9 cellular contexts compared by ENCODE assay signal in the genomic region with DNA sequence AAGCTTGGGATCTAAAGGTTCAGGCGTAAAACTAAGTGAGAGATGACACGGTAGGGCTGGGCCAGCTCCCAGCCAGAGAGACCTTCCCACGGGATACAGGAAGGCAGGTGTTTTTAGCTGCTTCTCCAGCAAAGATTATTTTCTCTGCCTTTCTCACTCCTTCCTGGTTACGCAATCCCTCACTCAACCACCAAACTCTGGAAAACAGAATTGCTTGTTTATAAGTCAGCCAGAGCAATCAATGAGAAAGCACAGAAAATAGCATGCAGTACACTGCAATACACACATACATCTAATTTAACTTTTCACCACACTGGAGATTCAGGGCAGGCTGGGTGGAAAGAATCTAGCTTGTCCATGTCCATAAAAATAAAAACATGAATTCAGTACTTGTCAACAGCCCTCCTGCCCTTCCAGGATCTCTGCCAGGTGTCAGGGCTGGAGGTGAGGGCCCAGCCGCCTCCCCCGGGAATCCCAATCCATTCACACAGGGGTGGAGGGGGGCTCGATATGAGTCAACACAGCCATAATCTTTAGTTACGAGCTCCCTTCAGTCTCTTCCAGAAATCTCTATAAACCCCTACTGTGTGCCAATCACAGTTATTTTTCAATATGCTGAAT. TPM values are rescaled to one million over a fixed set of nuclear protein-coding genes. Genes with fewer than 3 reads are reported as not detected.
DNase-seq lines count a peak whose midpoint lies in the region; ATAC-seq and TF ChIP-seq lines count a peak whose summit lies in the region.
"Had no signal": no experiment of that assay in that cellular context is flagged by ENCODE, and none has a peak within 500 bp of the region (broad histone marks: within the 10 kb centered on the region; RNA-seq: fewer than 3 reads in every experiment).

No MANE protein-coding gene starts in this region.

- DNase-seq in NCI-H345 (lab: John Stamatoyannopoulos, UW) (peak; percentile 57), NCI-H345 treated with DMSO at 0.1 percent for 48 hours (lab: John Stamatoyannopoulos, UW; ENCODE audit: unreplicated experiment) (no peak), SW480 (ENCODE audit: low spot score) (peak; percentile 84), right cardiac atrium (peak in 2 of 3 donors; percentile 29 to 69), thyroid gland (peak; percentile 29 to 53), NCI-H524 treated with DMSO at 0.1 percent for 48 hours (lab: John Stamatoyannopoulos, UW) (no peak)
- DNase-seq in activated naive CD4-positive, alpha-beta T cell (lab: John Stamatoyannopoulos, UW), result no peak
- DNase-seq: foreskin melanocyte had no signal

- H3K4me1 ChIP-seq in right cardiac atrium (ENCODE audit: control insufficient read depth, insufficient read depth, low read length) (no peaks in the 10 kb centered on the region), thyroid gland (peaks cover 12 to 19% of the 10 kb centered on the region in 2 donors)

- WGBS in right cardiac atrium, result 65% methylated on average over 8 of the region's 8 CpGs
- WGBS in thyroid gland, 2 donors, result 35 to 43% methylated on average over 8 of the region's 8 CpGs

- H3K27ac ChIP-seq in right cardiac atrium (ENCODE audit: low read length) (no peak overlapping the region), thyroid gland (peak overlapping the region; percentile 56 to 73 (median 72))

- no peak for TF ChIP-seq CTCF in thyroid gland (IDR thresholded peaks at IDR 0.05)

- H3K4me3 ChIP-seq in right cardiac atrium (ENCODE audit: low read length), result no peak overlapping the region
- no peak overlapping the region for H3K4me3 ChIP-seq in thyroid gland (replicated peaks in 1 of 3)

- no peaks in the 10 kb centered on the region for H3K27me3 ChIP-seq in right cardiac atrium (ENCODE audit: control insufficient read depth, insufficient read depth)
- no peaks in the 10 kb centered on the region for H3K27me3 ChIP-seq in thyroid gland

- H3K9me3 ChIP-seq in right cardiac atrium (ENCODE audit: control insufficient read depth, low read length), result no peaks in the 10 kb centered on the region
- H3K9me3 ChIP-seq in thyroid gland, result no peaks in the 10 kb centered on the region

- ATAC-seq in right cardiac atrium, result peak in 1 of 2 donors; percentile 15
- no peak for ATAC-seq in GM18868 (IDR thresholded peaks at IDR 0.05; ENCODE audit: unreplicated experiment)

- no peak for TF ChIP-seq POLR2A in thyroid gland (IDR thresholded peaks at IDR 0.05)

- intact Hi-C loops in right cardiac atrium (cut with DNase I) (no loop called here), thyroid gland (cut with DNase I) (no loop called here)

- H3K36me3 ChIP-seq in thyroid gland, result no peaks in the 10 kb centered on the region

RNA-seq across cellular contexts. Expression of a gene that starts 12.2 kb away (rescaled TPM):
- total RNA-seq in right cardiac atrium (1 to 10 TPM; 1.6 to 3.1 (median 2.0) TPM), thyroid gland (10 to 100 TPM; 11.2 to 16.9 (median 13.9) TPM)
- 1.8 TPM for polyA plus RNA-seq in right cardiac atrium

RNA-seq across cellular contexts. Expression of a gene that starts 28.5 kb away (rescaled TPM):
- total RNA-seq in right cardiac atrium (1 to 10 TPM; 4.2 to 7.2 (median 6.3) TPM), thyroid gland (10 to 100 TPM in 2 of 4 donors, 1 to 10 TPM in 2; 9.1 to 11.6 (median 10.0) TPM)
- polyA plus RNA-seq in right cardiac atrium, result 3.0 TPM

Comparison
In these comparisons a context has a peak if more than half of its experiments do, and no peak if none do; other contexts are left out.
1. DNase-seq: peak in NCI-H345 (single experiment), SW480 (single experiment), right cardiac atrium (2 of 3) and thyroid gland (2 of 2); none in NCI-H345 treated with DMSO at 0.1 percent for 48 hours (single experiment), NCI-H524 treated with DMSO at 0.1 percent for 48 hours (single experiment) and activated naive CD4-positive, alpha-beta T cell (0 of 4).